1 cellular context compared by ENCODE assay signal in the genomic region with DNA sequence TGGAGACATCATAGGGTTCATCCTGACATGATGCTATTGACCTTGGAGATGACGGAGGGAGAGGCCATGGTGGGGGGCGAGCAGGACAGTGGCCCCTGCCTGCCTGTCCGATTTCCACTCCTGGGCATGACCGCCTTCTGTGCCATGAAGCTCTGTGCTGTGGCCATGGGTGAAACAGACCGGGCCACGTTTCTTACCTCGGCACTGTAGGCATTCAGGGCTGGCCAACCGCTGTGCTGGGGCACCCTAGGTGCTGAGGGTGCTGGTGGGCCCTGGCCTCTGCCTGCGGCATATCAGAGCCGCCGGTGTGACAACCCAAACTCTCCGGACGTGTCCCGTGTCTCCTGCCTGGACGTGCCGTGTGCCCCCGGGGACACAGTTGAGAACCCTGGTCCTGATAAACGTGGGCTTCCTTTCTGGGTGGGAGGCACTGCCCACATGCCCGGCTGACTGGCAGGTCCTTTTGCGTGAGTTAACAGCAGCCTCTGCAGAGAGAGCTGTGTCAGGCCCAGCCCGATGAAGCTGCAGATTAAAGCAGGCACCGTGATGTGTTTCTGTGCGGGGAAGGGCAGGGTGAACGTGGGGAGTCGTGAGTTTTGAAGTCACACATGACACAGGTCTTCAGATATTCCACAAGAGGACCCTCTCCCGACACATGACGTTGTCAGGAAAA.
TF ChIP-seq lines count a peak whose summit lies in the region.

No MANE protein-coding gene starts in this region.

TF ChIP-seq in H1, 55 proteins besides CTCF, POLR2A, EP300 and RAD21:
- TF ChIP-seq SUZ12 (IDR thresholded peaks at IDR 0.05; ENCODE audit: low read length): no peak
- TF ChIP-seq YY1 (IDR thresholded peaks at IDR 0.05; ENCODE audit: low read depth, low read length): no peak
- TF ChIP-seq BACH1 (IDR thresholded peaks at IDR 0.05; ENCODE audit: low read length): no peak
- TF ChIP-seq, protein P1, sequence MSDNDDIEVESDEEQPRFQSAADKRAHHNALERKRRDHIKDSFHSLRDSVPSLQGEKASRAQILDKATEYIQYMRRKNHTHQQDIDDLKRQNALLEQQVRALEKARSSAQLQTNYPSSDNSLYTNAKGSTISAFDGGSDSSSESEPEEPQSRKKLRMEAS (IDR thresholded peaks at IDR 0.05): no peak
- TF ChIP-seq GABPA (IDR thresholded peaks at IDR 0.05; ENCODE audit: borderline replicate concordance, insufficient read depth, low read length): no peak
- no peak for TF ChIP-seq RFX5 (IDR thresholded peaks at IDR 0.05; ENCODE audit: borderline replicate concordance, low read depth, low read length)
- no peak for TF ChIP-seq JUND (IDR thresholded peaks at IDR 0.05; ENCODE audit: low read length)
- TF ChIP-seq TCF12 (IDR thresholded peaks at IDR 0.05; ENCODE audit: low read depth, low read length): no peak
- no peak for TF ChIP-seq SRF (IDR thresholded peaks at IDR 0.05; ENCODE audit: low read depth, low read length)
- TF ChIP-seq GTF2F1 (IDR thresholded peaks at IDR 0.05; ENCODE audit: borderline replicate concordance, low read depth, low read length): no peak
- TF ChIP-seq SP4 (IDR thresholded peaks at IDR 0.05; ENCODE audit: low read length): no peak
- TF ChIP-seq CHD1 (IDR thresholded peaks at IDR 0.05; ENCODE audit: low read depth, low read length): no peak
- no peak for TF ChIP-seq EZH2 (IDR thresholded peaks at IDR 0.05; ENCODE audit: low read depth, low read length, severe bottlenecking)
- TF ChIP-seq SIRT6 (IDR thresholded peaks at IDR 0.05; ENCODE audit: low read length): no peak
- no peak for TF ChIP-seq RBBP5 (IDR thresholded peaks at IDR 0.05; ENCODE audit: borderline replicate concordance, low read depth, low read length)
- TF ChIP-seq BRCA1 (IDR thresholded peaks at IDR 0.05; ENCODE audit: low read depth, low read length): no peak
- no peak for TF ChIP-seq POU5F1 (IDR thresholded peaks at IDR 0.05; ENCODE audit: low read depth, low read length)
- no peak for TF ChIP-seq ASH2L (IDR thresholded peaks at IDR 0.05; ENCODE audit: low read length)
